In the genomic region with DNA sequence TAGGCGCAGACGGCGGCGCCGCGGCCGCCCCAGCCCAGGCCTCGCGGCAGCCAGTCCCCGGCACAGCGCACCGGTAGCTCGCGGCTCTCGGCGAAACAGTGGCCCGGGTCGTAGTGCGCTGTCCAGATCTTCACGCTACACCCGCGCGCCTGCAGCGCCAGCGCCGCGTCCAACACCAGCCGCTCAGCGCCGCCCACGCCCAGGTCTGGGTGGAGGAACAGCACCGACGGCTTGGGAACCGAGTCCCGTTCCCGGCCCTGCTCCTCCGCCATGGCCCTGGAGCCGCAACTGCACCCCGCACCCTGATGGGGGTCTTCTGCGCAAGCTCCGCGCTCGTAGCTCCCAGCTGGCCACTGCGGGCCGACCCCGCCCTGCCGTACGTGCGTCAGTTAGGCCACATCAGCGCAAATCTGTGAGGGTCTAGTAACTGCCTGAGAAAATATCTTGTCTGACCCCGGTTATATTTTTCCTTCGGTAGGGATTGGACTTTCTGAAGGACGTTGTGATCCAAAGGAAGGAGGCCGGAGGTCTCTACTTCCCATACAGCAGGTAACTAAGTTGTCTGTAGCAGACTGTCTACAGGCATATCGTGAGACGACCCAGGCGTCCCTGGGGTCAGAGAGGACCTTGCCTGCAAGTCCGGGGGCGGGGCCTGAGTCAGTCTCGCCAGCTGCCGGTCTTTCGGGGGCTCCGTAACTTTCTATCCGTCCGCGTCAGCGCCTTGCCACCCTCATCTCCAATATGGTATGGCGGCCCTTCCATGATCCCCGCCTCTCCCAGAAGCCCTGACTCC, we compare ENCODE assay signal across 8 cellular contexts. TPM values are rescaled to one million over a fixed set of nuclear protein-coding genes. Genes with fewer than 3 reads are reported as not detected.
DNase-seq lines count a peak whose midpoint lies in the region; TF ChIP-seq lines count a peak whose summit lies in the region.

A gene with protein sequence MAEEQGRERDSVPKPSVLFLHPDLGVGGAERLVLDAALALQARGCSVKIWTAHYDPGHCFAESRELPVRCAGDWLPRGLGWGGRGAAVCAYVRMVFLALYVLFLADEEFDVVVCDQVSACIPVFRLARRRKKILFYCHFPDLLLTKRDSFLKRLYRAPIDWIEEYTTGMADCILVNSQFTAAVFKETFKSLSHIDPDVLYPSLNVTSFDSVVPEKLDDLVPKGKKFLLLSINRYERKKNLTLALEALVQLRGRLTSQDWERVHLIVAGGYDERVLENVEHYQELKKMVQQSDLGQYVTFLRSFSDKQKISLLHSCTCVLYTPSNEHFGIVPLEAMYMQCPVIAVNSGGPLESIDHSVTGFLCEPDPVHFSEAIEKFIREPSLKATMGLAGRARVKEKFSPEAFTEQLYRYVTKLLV (minus strand): TSS at position 320 of the 793 bp plus-strand sequence. CDS start 48 bp downstream, at position 272.
A gene (plus strand): TSS at position 660 of the 793 bp plus-strand sequence. CDS start 82 bp downstream, at position 742.

- H3K4me1 ChIP-seq in ES-I3 (ENCODE audit: insufficient read depth, low read length) (no peaks in the 10 kb centered on the region), HAP-1 (peaks cover 9% of the 10 kb centered on the region), MM.1S (ENCODE audit: low read length) (peaks cover 15% of the 10 kb centered on the region), stomach (peaks cover 42 to 78% (median 55%) of the 10 kb centered on the region in 4 donors)

- H3K36me3 ChIP-seq in ES-I3 (ENCODE audit: insufficient read depth, low read length), result peaks cover 23% of the 10 kb centered on the region
- H3K36me3 ChIP-seq in HAP-1 (replicated peaks), result peaks cover 35% of the 10 kb centered on the region
- peaks cover 8% of the 10 kb centered on the region for H3K36me3 ChIP-seq in MM.1S (replicated peaks; ENCODE audit: insufficient read depth, low read length)
- H3K36me3 ChIP-seq in neural cell (ENCODE audit: insufficient read depth, low read length), result peaks cover 8% of the 10 kb centered on the region
- H3K36me3 ChIP-seq in stomach, result peaks cover 3 to 46% (median 39%) of the 10 kb centered on the region in 4 donors

- TF ChIP-seq EP300 in neural cell (conservative IDR thresholded peaks at IDR 0.05; ENCODE audit: poor library complexity, severe bottlenecking) (peak; percentile 63), stomach (IDR thresholded peaks at IDR 0.05) (peak; percentile 17)

- H3K4me3 ChIP-seq in HAP-1 (peak within 1 kb of the TSS; percentile 98), MM.1S (ENCODE audit: low read length) (peak within 1 kb of the TSS; percentile 98), fibroblast of villous mesenchyme (ENCODE audit: low read depth, low read length) (peak within 1 kb of the TSS; percentile 94), neural cell (ENCODE audit: low read length) (peak within 1 kb of the TSS; percentile 85), stomach (peak within 1 kb of the TSS; percentile 76 to 97 (median 89))

- intact Hi-C loops in stomach (cut with DNase I; ENCODE audit: low total_unique reads), result no loop called here

- H3K9ac ChIP-seq in ES-I3 (ENCODE audit: low read depth, low read length) (peak within 1 kb of the TSS; percentile 92), MM.1S (ENCODE audit: low read length) (peak within 1 kb of the TSS; percentile 100), neural cell (ENCODE audit: low read length) (peak within 1 kb of the TSS; percentile 82)

- H3K27me3 ChIP-seq in HAP-1 (ENCODE audit: low read depth), result no peaks in the 10 kb centered on the region
- no peaks in the 10 kb centered on the region for H3K27me3 ChIP-seq in MM.1S (replicated peaks; ENCODE audit: insufficient read depth, low read length)
- H3K27me3 ChIP-seq in neural cell (ENCODE audit: insufficient read depth, low read depth, low read length), result no peaks in the 10 kb centered on the region
- H3K27me3 ChIP-seq in stomach, result no peaks in the 10 kb centered on the region

- H2AFZ ChIP-seq in MM.1S (ENCODE audit: low read length), result peak within 1 kb of the TSS; percentile 71
- H2AFZ ChIP-seq in neural cell (ENCODE audit: low read depth, low read length), result peak within 1 kb of the TSS; percentile 78

- 0 to 1% (median 0%) methylated on average over 11 to 69 of the region's 69 CpGs for WGBS in stomach, 5 donors

- H3K4me2 ChIP-seq in MM.1S (ENCODE audit: low read depth, low read length) (peak within 1 kb of the TSS; percentile 93), neural cell (ENCODE audit: low read length) (peak within 1 kb of the TSS; percentile 95)

- H3K27ac ChIP-seq in MM.1S (ENCODE audit: low read length) (peak within 1 kb of the TSS; percentile 95), neural cell (ENCODE audit: low read length) (peak within 1 kb of the TSS; percentile 90), stomach (peak within 1 kb of the TSS; percentile 89 to 95 (median 92))

- H3K9me2 ChIP-seq in MM.1S (replicated peaks; ENCODE audit: insufficient read depth, low read length) (no peaks in the 10 kb centered on the region), neural cell (ENCODE audit: insufficient read depth, low read length) (no peaks in the 10 kb centered on the region)

- H3K9me3 ChIP-seq in ES-I3 (ENCODE audit: control insufficient read depth, insufficient read depth, low read length) (no peaks in the 10 kb centered on the region), HAP-1 (no peaks in the 10 kb centered on the region), MM.1S (replicated peaks; ENCODE audit: insufficient read depth, low read length) (no peaks in the 10 kb centered on the region), neural cell (ENCODE audit: low read length) (no peaks in the 10 kb centered on the region), stomach (no peaks in the 10 kb centered on the region)

- in situ Hi-C loops in HAP-1 (cut with MboI; ENCODE audit: low sequenced_read_pairs), result no loop called here

- H4K20me1 ChIP-seq in MM.1S (ENCODE audit: insufficient read depth, low read length) (peaks cover 23% of the 10 kb centered on the region), neural cell (ENCODE audit: insufficient read depth) (no peaks in the 10 kb centered on the region)

- H3K79me2 ChIP-seq in MM.1S (ENCODE audit: low read length) (peaks cover 99% of the 10 kb centered on the region), neural cell (replicated peaks; ENCODE audit: insufficient read depth, low read length) (peaks cover 48% of the 10 kb centered on the region)

- TF ChIP-seq CTCF in MM.1S (IDR thresholded peaks at IDR 0.05; ENCODE audit: low read length) (no peak), fibroblast of villous mesenchyme (IDR thresholded peaks at IDR 0.05; ENCODE audit: insufficient read depth, low read depth, low read length) (no peak), neural cell (IDR thresholded peaks at IDR 0.05; ENCODE audit: poor library complexity, severe bottlenecking) (peak; percentile 40), stomach (IDR thresholded peaks at IDR 0.05) (no peak)

- TF ChIP-seq POLR2A in stomach (IDR thresholded peaks at IDR 0.05), result peak in 2 of 4 donors; percentile 15 to 63

- H3F3A ChIP-seq in MM.1S (ENCODE audit: insufficient read depth, low read length), result no peaks in the 10 kb centered on the region
- H3F3A ChIP-seq in neural cell (ENCODE audit: insufficient read depth, low read length, poor library complexity, severe bottlenecking), result no peaks in the 10 kb centered on the region

- peak; percentile 91 to 96 for DNase-seq in HAP-1 (ENCODE audit: low spot score in 2 of 2)
- DNase-seq in MM.1S, result peak; percentile 94
- peak; percentile 63 for DNase-seq in SIG-M5 (lab: John Stamatoyannopoulos, UW)
- DNase-seq in activated gamma-delta T cell treated with Interleukin-2 at 50 U/mL for 16 hours, result peak; percentile 95
- peak; percentile 98 for DNase-seq in fibroblast of villous mesenchyme (ENCODE audit: low read depth)
- peak; percentile 94 for DNase-seq in stomach

- peak; percentile 61 for TF ChIP-seq RAD21 in neural cell (conservative IDR thresholded peaks at IDR 0.05)

TF ChIP-seq in neural cell, 6 proteins besides CTCF, POLR2A, EP300 and RAD21 (continues in another document):
- peak; percentile 83 for TF ChIP-seq MXI1 (conservative IDR thresholded peaks at IDR 0.05; ENCODE audit: poor library complexity, severe bottlenecking)
- TF ChIP-seq SMC3 (conservative IDR thresholded peaks at IDR 0.05; ENCODE audit: poor library complexity), result peak; percentile 59
- TF ChIP-seq EZH2 (IDR thresholded peaks at IDR 0.05; ENCODE audit: borderline replicate concordance, insufficient read depth, low read length, poor library complexity, severe bottlenecking), result no peak
- peak; percentile 79 for TF ChIP-seq TAF1 (IDR thresholded peaks at IDR 0.05; ENCODE audit: low read depth)
- TF ChIP-seq, protein P1, sequence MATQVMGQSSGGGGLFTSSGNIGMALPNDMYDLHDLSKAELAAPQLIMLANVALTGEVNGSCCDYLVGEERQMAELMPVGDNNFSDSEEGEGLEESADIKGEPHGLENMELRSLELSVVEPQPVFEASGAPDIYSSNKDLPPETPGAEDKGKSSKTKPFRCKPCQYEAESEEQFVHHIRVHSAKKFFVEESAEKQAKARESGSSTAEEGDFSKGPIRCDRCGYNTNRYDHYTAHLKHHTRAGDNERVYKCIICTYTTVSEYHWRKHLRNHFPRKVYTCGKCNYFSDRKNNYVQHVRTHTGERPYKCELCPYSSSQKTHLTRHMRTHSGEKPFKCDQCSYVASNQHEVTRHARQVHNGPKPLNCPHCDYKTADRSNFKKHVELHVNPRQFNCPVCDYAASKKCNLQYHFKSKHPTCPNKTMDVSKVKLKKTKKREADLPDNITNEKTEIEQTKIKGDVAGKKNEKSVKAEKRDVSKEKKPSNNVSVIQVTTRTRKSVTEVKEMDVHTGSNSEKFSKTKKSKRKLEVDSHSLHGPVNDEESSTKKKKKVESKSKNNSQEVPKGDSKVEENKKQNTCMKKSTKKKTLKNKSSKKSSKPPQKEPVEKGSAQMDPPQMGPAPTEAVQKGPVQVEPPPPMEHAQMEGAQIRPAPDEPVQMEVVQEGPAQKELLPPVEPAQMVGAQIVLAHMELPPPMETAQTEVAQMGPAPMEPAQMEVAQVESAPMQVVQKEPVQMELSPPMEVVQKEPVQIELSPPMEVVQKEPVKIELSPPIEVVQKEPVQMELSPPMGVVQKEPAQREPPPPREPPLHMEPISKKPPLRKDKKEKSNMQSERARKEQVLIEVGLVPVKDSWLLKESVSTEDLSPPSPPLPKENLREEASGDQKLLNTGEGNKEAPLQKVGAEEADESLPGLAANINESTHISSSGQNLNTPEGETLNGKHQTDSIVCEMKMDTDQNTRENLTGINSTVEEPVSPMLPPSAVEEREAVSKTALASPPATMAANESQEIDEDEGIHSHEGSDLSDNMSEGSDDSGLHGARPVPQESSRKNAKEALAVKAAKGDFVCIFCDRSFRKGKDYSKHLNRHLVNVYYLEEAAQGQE (IDR thresholded peaks at IDR 0.05; ENCODE audit: borderline replicate concordance), result peak; percentile 76

RNA-seq across cellular contexts. Expression of the first gene that starts in this region (rescaled TPM):
- 55.4 and 64.8 TPM in 2 replicates for total RNA-seq in fibroblast of villous mesenchyme
- 15.8 and 17.3 TPM in 2 replicates for polyA plus RNA-seq in neural cell
- polyA minus RNA-seq in neural cell, result 30.9 and 32.1 TPM in 2 replicates
- total RNA-seq in stomach, result 10 to 100 TPM in 4 of 5 donors, 1 to 10 TPM in 1; 1.8 to 33.9 (median 28.0) TPM
- polyA plus RNA-seq in stomach, result 10 to 100 TPM; 12.5 to 19.0 (median 15.9) TPM

RNA-seq across cellular contexts. Expression of the second gene that starts in this region (rescaled TPM):
- total RNA-seq in fibroblast of villous mesenchyme (94.7 and 119 TPM in 2 replicates), stomach (100 to 1,000 TPM in 2 of 5 donors, 10 to 100 TPM in 1, 1 to 10 TPM in 2; 4.1 to 172 (median 73.8) TPM)
- polyA plus RNA-seq in neural cell (165 and 203 TPM in 2 replicates), stomach (100 to 1,000 TPM; 213 to 467 (median 346) TPM)
- 41.1 and 49.0 TPM in 2 replicates for polyA minus RNA-seq in neural cell

Comparison
In these comparisons a context has a peak if more than half of its experiments do, and no peak if none do; other contexts are left out.
1. Peak in every context shown above with its lines: DNase-seq, H3K4me3 ChIP-seq and H3K27ac ChIP-seq.